2 cellular contexts compared by ENCODE assay signal in genomic region chr12:76270657-76271358, GRCh38.
A peak's percentile ranks its signal among the peaks of the same experiment; 100 is the strongest.
TF ChIP-seq lines count a peak whose summit lies in the region.

No MANE protein-coding gene starts in this region.

TF ChIP-seq in IMR-90, 13 proteins besides CTCF, POLR2A, EP300 and RAD21:
- TF ChIP-seq USF2 (IDR thresholded peaks at IDR 0.05; ENCODE audit: low read depth, low read length) (no peak), NFE2L2 (IDR thresholded peaks at IDR 0.05; ENCODE audit: low read depth, low read length) (no peak), CHD1 (IDR thresholded peaks at IDR 0.05; ENCODE audit: low read depth, low read length) (no peak), SMC3 (IDR thresholded peaks at IDR 0.05; ENCODE audit: low read depth, low read length) (no peak), MAFK (IDR thresholded peaks at IDR 0.05; ENCODE audit: low read depth, low read length) (no peak), MAZ (IDR thresholded peaks at IDR 0.05; ENCODE audit: borderline replicate concordance, low read depth, low read length) (no peak), BHLHE40 (IDR thresholded peaks at IDR 0.05; ENCODE audit: low read depth, low read length) (no peak), FOS (IDR thresholded peaks at IDR 0.05; ENCODE audit: low read depth, low read length) (no peak), MXI1 (IDR thresholded peaks at IDR 0.05; ENCODE audit: borderline replicate concordance, low read depth, low read length) (no peak), CEBPB (IDR thresholded peaks at IDR 0.05; ENCODE audit: low read depth, low read length) (no peak)

TF ChIP-seq in endothelial cell of umbilical vein, 7 proteins besides CTCF, POLR2A, EP300 and RAD21:
- TF ChIP-seq GATA2 (IDR thresholded peaks at IDR 0.05; ENCODE audit: insufficient read depth, insufficient read length, low read depth, low read length) (no peak), FOS (IDR thresholded peaks at IDR 0.05; ENCODE audit: borderline replicate concordance, insufficient read depth, low read length) (peak; percentile 28)
